30 cellular contexts compared by ENCODE assay signal in the genomic region with DNA sequence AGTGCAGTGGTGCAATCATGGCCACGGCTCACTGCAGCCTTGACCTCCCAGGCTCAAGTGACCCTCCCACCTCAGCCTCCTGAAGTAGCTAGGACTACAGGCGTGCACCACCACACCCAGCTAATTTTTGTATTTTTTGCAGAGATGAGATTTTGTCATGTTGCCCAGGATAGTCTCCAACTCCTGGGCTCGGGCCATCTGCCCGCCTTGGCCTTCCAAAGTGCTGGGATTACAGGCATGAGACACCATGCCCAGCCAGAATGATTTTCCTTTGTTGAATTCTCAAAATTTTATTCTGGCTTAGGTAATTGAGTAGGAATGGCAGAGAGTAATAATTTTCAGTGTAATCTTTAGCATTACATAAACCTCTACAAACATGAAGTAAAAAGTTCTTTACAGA. TPM values are rescaled to one million over a fixed set of nuclear protein-coding genes. Genes with fewer than 3 reads are reported as not detected.
"Had no signal": no experiment of that assay in that cellular context is flagged by ENCODE, and none has a peak within 500 bp of the region (broad histone marks: within the 10 kb centered on the region; RNA-seq: fewer than 3 reads in every experiment).

No MANE protein-coding gene starts in this region.

- H3K27me3 Mint-ChIP-seq: activated CD4-positive, alpha-beta memory T cell treated with anti-CD3 and anti-CD28 coated beads for 36 hours; activated CD4-positive, alpha-beta T cell treated with anti-CD3 and anti-CD28 coated beads for 36 hours; brain had no signal

- H3K36me3 Mint-ChIP-seq: activated CD4-positive, alpha-beta memory T cell treated with anti-CD3 and anti-CD28 coated beads for 36 hours; activated naive CD4-positive, alpha-beta T cell treated with anti-CD3 and anti-CD28 coated beads, Interleukin-2, amount 50 U/mL, for 72 hours; brain had no signal

- H3K27ac ChIP-seq: Peyer's patch, SJSA1 had no signal

- H3K4me3 Mint-ChIP-seq: activated CD4-positive, alpha-beta memory T cell treated with anti-CD3 and anti-CD28 coated beads for 36 hours; activated CD4-positive, alpha-beta T cell treated with anti-CD3 and anti-CD28 coated beads for 36 hours; activated naive CD4-positive, alpha-beta T cell treated with anti-CD3 and anti-CD28 coated beads for 36 hours; activated T-cell treated with anti-CD3 and anti-CD28 coated beads, Interleukin-2, amount 50 U/mL, for 4 hours; activated T-helper 1 cell treated with anti-CD3 and anti-CD28 coated beads, Interleukin-12 subunit alpha, Interleukin-12 subunit beta, Interleukin-2, Interleukin-4 antibody, amounts not matched to agents 30 ng/mL and 10 ng/mL and 1 ng/mL, durations not matched to agents 14 hours and 24 hours and 36 hours; brain; T-helper 1 cell treated with Interleukin-12 subunit alpha and Interleukin-12 subunit beta and Interleukin-4 antibody, amounts not matched to agents 30 μg/mL and 1 μg/mL, for 36 hours; T-helper 2 cell treated with Interferon-gamma antibody and Interleukin-4, amounts not matched to agents 5 μg/mL and 100 μg/mL, for 36 hours had no signal

- H3K9me3 Mint-ChIP-seq: activated CD4-positive, alpha-beta memory T cell treated with anti-CD3 and anti-CD28 coated beads for 36 hours; activated naive CD4-positive, alpha-beta T cell treated with anti-CD3 and anti-CD28 coated beads for 36 hours; activated naive CD4-positive, alpha-beta T cell treated with anti-CD3 and anti-CD28 coated beads, Interleukin-2, amount 50 U/mL, for 72 hours; activated T-cell treated with anti-CD3 and anti-CD28 coated beads, Interleukin-2, amount 50 U/mL, for 4 hours; activated T-helper 1 cell treated with anti-CD3 and anti-CD28 coated beads, Interleukin-12 subunit alpha, Interleukin-12 subunit beta, Interleukin-2, Interleukin-4 antibody, amounts not matched to agents 30 ng/mL and 10 ng/mL and 1 ng/mL, durations not matched to agents 14 hours and 24 hours and 36 hours; brain; T-helper 1 cell treated with Interleukin-12 subunit alpha and Interleukin-12 subunit beta and Interleukin-4 antibody, amounts not matched to agents 30 μg/mL and 1 μg/mL, for 36 hours; T-helper 2 cell treated with Interferon-gamma antibody and Interleukin-4, amounts not matched to agents 5 μg/mL and 100 μg/mL, for 36 hours had no signal

- H3K27me3 ChIP-seq: adrenal gland, Peyer's patch had no signal

- H3K4me1 ChIP-seq: Peyer's patch, SJSA1 had no signal

- H3K36me3 ChIP-seq: adrenal gland, Peyer's patch, SJSA1 had no signal

- H3K9me3 ChIP-seq: adrenal gland, Peyer's patch, SJSA1, SK-N-SH had no signal

- DNase-seq: activated CD4-positive, alpha-beta memory T cell treated with anti-CD3 and anti-CD28 coated beads for 36 hours; activated CD4-positive, alpha-beta T cell treated with anti-CD3 and anti-CD28 coated beads for 36 hours; activated CD4-positive, alpha-beta T cell treated with anti-CD3 and anti-CD28 coated beads, Interleukin-2, amount 50 U/mL, for 1 hour; activated CD8-positive, alpha-beta memory T cell treated with anti-CD3 and anti-CD28 coated beads, Interleukin-2, amount 50 U/mL, for 4 hours; activated gamma-delta T cell treated with Interleukin-2 at 50 U/mL for 16 hours; activated naive CD4-positive, alpha-beta T cell treated with anti-CD3 and anti-CD28 coated beads for 36 hours; activated T-cell treated with anti-CD3 and anti-CD28 coated beads for 4 hours; activated T-cell treated with anti-CD3 and anti-CD28 coated beads, Interleukin-2, amount 50 U/mL, for 4 hours; NCI-H1105; NCI-H1417 treated with DMSO at 0.1 percent for 48 hours; NCI-H187 treated with DMSO at 0.1 percent for 48 hours; NCI-H2081; NCI-H2171 treated with DMSO at 0.1 percent for 48 hours; NCI-H2227 treated with DMSO at 0.1 percent for 48 hours; NCI-H510A; NCI-H526; NCI-H748 treated with DMSO at 0.1 percent for 48 hours; NK-92 treated with Interleukin-12 subunit alpha and Interleukin-12 subunit beta, amount 100 ng/mL, for 24 hours; PC-3; Peyer's patch; RPMI8226; SHP77 treated with DMSO at 0.1 percent for 48 hours; SK-N-SH had no signal

- H3K27ac Mint-ChIP-seq: activated CD4-positive, alpha-beta memory T cell treated with anti-CD3 and anti-CD28 coated beads for 36 hours; activated CD4-positive, alpha-beta T cell treated with anti-CD3 and anti-CD28 coated beads for 36 hours; activated naive CD4-positive, alpha-beta T cell treated with anti-CD3 and anti-CD28 coated beads for 36 hours; activated naive CD4-positive, alpha-beta T cell treated with anti-CD3 and anti-CD28 coated beads, Interleukin-2, amount 50 U/mL, for 72 hours; activated T-helper 1 cell treated with anti-CD3 and anti-CD28 coated beads, Interleukin-12 subunit alpha, Interleukin-12 subunit beta, Interleukin-2, Interleukin-4 antibody, amounts not matched to agents 30 ng/mL and 10 ng/mL and 1 ng/mL, durations not matched to agents 14 hours and 24 hours and 36 hours; T-helper 1 cell treated with Interleukin-12 subunit alpha and Interleukin-12 subunit beta and Interleukin-4 antibody, amounts not matched to agents 30 μg/mL and 1 μg/mL, for 36 hours; T-helper 2 cell treated with Interferon-gamma antibody and Interleukin-4, amounts not matched to agents 5 μg/mL and 100 μg/mL, for 36 hours had no signal

- ATAC-seq: activated CD4-positive, alpha-beta T cell treated with anti-CD3 and anti-CD28 coated beads for 36 hours; activated naive CD4-positive, alpha-beta T cell treated with anti-CD3 and anti-CD28 coated beads, Interleukin-2, amount 50 U/mL, for 72 hours; activated T-cell treated with anti-CD3 and anti-CD28 coated beads, Interleukin-2, amount 50 U/mL, for 4 hours; PC-3 had no signal

- H3K4me3 ChIP-seq: adrenal gland, Peyer's patch, SJSA1 had no signal

RNA-seq across cellular contexts. Expression of gene SLC16A10, which starts 37.1 kb away (rescaled TPM):
- total RNA-seq: SJSA1 had no signal
